ENCODE assay signal across 9 cellular contexts in genomic region chr7:23357190-23358093, GRCh38. TPM values are rescaled to one million over a fixed set of nuclear protein-coding genes. Genes with fewer than 3 reads are reported as not detected.
DNase-seq lines count a peak whose midpoint lies in the region; ATAC-seq lines count a peak whose summit lies in the region.
"Had no signal": no experiment of that assay in that cellular context is flagged by ENCODE, and none has a peak within 500 bp of the region (broad histone marks: within the 10 kb centered on the region; RNA-seq: fewer than 3 reads in every experiment).

No MANE protein-coding gene starts in this region.

- no peaks in the 10 kb centered on the region for H3K9me3 Mint-ChIP-seq in activated T-cell treated with anti-CD3 and anti-CD28 coated beads, Interleukin-2, amount 50 U/mL, for 24 hours
- H3K9me3 Mint-ChIP-seq: dendritic cell treated with granulocyte-macrophage colony-stimulating factor and Interleukin-4, amounts not matched to agents 40 ng/mL and 50 ng/mL, for 4 days had no signal

- H3K27ac Mint-ChIP-seq in activated T-cell treated with anti-CD3 and anti-CD28 coated beads, Interleukin-2, amount 50 U/mL, for 24 hours = peak overlapping the region; percentile 79
- H3K27ac Mint-ChIP-seq: dendritic cell treated with granulocyte-macrophage colony-stimulating factor and Interleukin-4, amounts not matched to agents 40 ng/mL and 50 ng/mL, for 4 days had no signal

- H3K36me3 Mint-ChIP-seq in activated T-cell treated with anti-CD3 and anti-CD28 coated beads, Interleukin-2, amount 50 U/mL, for 24 hours (ENCODE audit: low read depth) = no peaks in the 10 kb centered on the region

- DNase-seq in activated T-cell treated with anti-CD3 and anti-CD28 coated beads, Interleukin-2, amount 50 U/mL, for 24 hours = no peak
- DNase-seq in activated T-cell treated with anti-CD3 and anti-CD28 coated beads, Interleukin-2, amount 50 U/mL, for 1 hour = no peak
- DNase-seq in SK-N-DZ (ENCODE audit: low spot score) (peak; percentile 9), hepatic stellate cell (ENCODE audit: low spot score) (peak; percentile 20), activated gamma-delta T cell (lab: John Stamatoyannopoulos, UW) (no peak), putamen (ENCODE audit: low spot score) (no peak), COLO668 (lab: John Stamatoyannopoulos, UW; ENCODE audit: unreplicated experiment) (no peak)

- H3K4me3 Mint-ChIP-seq in activated T-cell treated with anti-CD3 and anti-CD28 coated beads, Interleukin-2, amount 50 U/mL, for 24 hours = no peak overlapping the region
- H3K4me3 Mint-ChIP-seq: dendritic cell treated with granulocyte-macrophage colony-stimulating factor and Interleukin-4, amounts not matched to agents 40 ng/mL and 50 ng/mL, for 4 days had no signal

- peak; percentile 56 for ATAC-seq in HG03159 (IDR thresholded peaks at IDR 0.05; ENCODE audit: unreplicated experiment)

- peaks cover 30% of the 10 kb centered on the region for H3K4me1 Mint-ChIP-seq in activated T-cell treated with anti-CD3 and anti-CD28 coated beads, Interleukin-2, amount 50 U/mL, for 24 hours (ENCODE audit: low read depth)

- peaks cover 20% of the 10 kb centered on the region for H3K27me3 Mint-ChIP-seq in activated T-cell treated with anti-CD3 and anti-CD28 coated beads, Interleukin-2, amount 50 U/mL, for 24 hours
- H3K27me3 Mint-ChIP-seq: dendritic cell treated with granulocyte-macrophage colony-stimulating factor and Interleukin-4, amounts not matched to agents 40 ng/mL and 50 ng/mL, for 4 days had no signal

RNA-seq across cellular contexts. Expression of gene MALSU1, which starts 58.3 kb away (rescaled TPM):
- polyA plus RNA-seq in SK-N-DZ (2014; cell fraction: cytosol; rRNA removed) = 87.7 and 93.3 TPM in 2 replicates
- 42.9 and 59.9 TPM in 2 replicates for polyA plus RNA-seq in SK-N-DZ (2014; cell fraction: nucleus; rRNA removed)

Comparison
In these comparisons a context has a peak if more than half of its experiments do, and no peak if none do; other contexts are left out.
1. DNase-seq: peak in SK-N-DZ (single experiment) and hepatic stellate cell (single experiment); none in activated T-cell treated with anti-CD3 and anti-CD28 coated beads, Interleukin-2, amount 50 U/mL, for 24 hours (single experiment), activated T-cell treated with anti-CD3 and anti-CD28 coated beads, Interleukin-2, amount 50 U/mL, for 1 hour (single experiment), activated gamma-delta T cell (single experiment), putamen (single experiment) and COLO668 (single experiment).